22 cellular contexts compared by ENCODE assay signal in genomic region chr12:49811136-49811535, GRCh38. TPM values are rescaled to one million over a fixed set of nuclear protein-coding genes. Genes with fewer than 3 reads are reported as not detected.
DNase-seq lines count a peak whose midpoint lies in the region; ATAC-seq, FAIRE-seq and TF ChIP-seq lines count a peak whose summit lies in the region.
"Had no signal": no experiment of that assay in that cellular context is flagged by ENCODE, and none has a peak within 500 bp of the region (broad histone marks: within the 10 kb centered on the region; RNA-seq: fewer than 3 reads in every experiment).

No MANE protein-coding gene starts in this region.

- H3K14ac ChIP-seq in H1 (ENCODE audit: insufficient read length) = no peak overlapping the region

- H3K9me3 ChIP-seq in HEK293 (ENCODE audit: control insufficient read depth, insufficient read depth, low read depth, low read length) = no peaks in the 10 kb centered on the region
- no peaks in the 10 kb centered on the region for H3K9me3 ChIP-seq in H1 (ENCODE audit: insufficient read depth in 2 of 2, low read depth in 1 of 2, low read length in 1 of 2)
- no peaks in the 10 kb centered on the region for H3K9me3 ChIP-seq in pancreas
- H3K9me3 ChIP-seq in WERI-Rb-1 (ENCODE audit: severe bottlenecking) = no peaks in the 10 kb centered on the region
- H3K9me3 ChIP-seq: HAP-1, MG63 had no signal

- ATAC-seq in pancreas = no peak
- ATAC-seq: activated T-cell treated with anti-CD3 and anti-CD28 coated beads, Interleukin-2, amount 50 U/mL, for 72 hours; CD8-positive, alpha-beta T cell had no signal

- POLR2A ChIA-PET in HEK293 (lab: Yijun Ruan, JAX) (no interaction called here), H1 (lab: Charles Lee; ENCODE audit: partially characterized antibody) (interaction anchor here (1.0 to 4.7 kb wide), 7 partner anchors 9 to 28 kb away, joined by 3 to 59 read pairs (median 6); partner anchors contain the start of gene NCKAP5L)

- peak overlapping the region; percentile 26 to 55; a peak in 3 of 4 replicates for H3K4me2 ChIP-seq in H1 (ENCODE audit: insufficient read depth in 1 of 2, low read depth in 2 of 2, low read length in 2 of 2)

- no peak for TF ChIP-seq POLR2A in H1 (IDR thresholded peaks at IDR 0.05; ENCODE audit: control extremely low read depth in 1 of 2, low read depth in 2 of 2, low read length in 2 of 2)

- no peak overlapping the region for H3K23ac ChIP-seq in H1 (ENCODE audit: insufficient read length)

- H3K56ac ChIP-seq in H1 (replicated peaks; ENCODE audit: insufficient read length, low read depth, low read length) = no peak overlapping the region

- H2BK15ac ChIP-seq in H1 (ENCODE audit: low read length) = no peak overlapping the region

- 0 out of 2 replicates have a peak overlapping the region, but pooled peaks have one; percentile 13 for H2BK5ac ChIP-seq in H1 (ENCODE audit: low read depth, low read length)

- no peak overlapping the region for H3K27ac ChIP-seq in HEK293 (ENCODE audit: extremely low read depth, low read depth, low read length)
- no peak overlapping the region for H3K27ac ChIP-seq in H1 (ENCODE audit: low read depth, low read length)
- H3K27ac ChIP-seq in pancreas = no peak overlapping the region
- H3K27ac ChIP-seq in WERI-Rb-1 = no peak overlapping the region

- H3K36me3 Mint-ChIP-seq in nephron (ENCODE audit: low read depth) = peaks cover 20% of the 10 kb centered on the region

- peaks cover 75% of the 10 kb centered on the region for H3K4me1 Mint-ChIP-seq in nephron

- H2BK120ac ChIP-seq in H1 (replicated peaks; ENCODE audit: low read depth, low read length) = no peak overlapping the region

- peak overlapping the region; percentile 89 to 98 (median 91) for H3K27ac Mint-ChIP-seq in nephron
- H3K27ac Mint-ChIP-seq: activated naive CD4-positive, alpha-beta T cell treated with anti-CD3 and anti-CD28 coated beads, Interleukin-2, amount 50 U/mL, for 24 hours; activated T-cell treated with anti-CD3 and anti-CD28 coated beads, Interleukin-2, amount 50 U/mL, for 72 hours; CD8-positive, alpha-beta T cell; T-helper 2 cell treated with Interferon-gamma antibody and Interleukin-4, amounts not matched to agents 5 μg/mL and 100 μg/mL, for 36 hours had no signal

- no peak overlapping the region for H2BK12ac ChIP-seq in H1 (ENCODE audit: low read depth, low read length)

- peaks cover 3 to 22% of the 10 kb centered on the region in 2 experiments; a peak in 2 of 3 replicates for H3K36me3 ChIP-seq in HEK293 (ENCODE audit: control insufficient read depth in 2 of 2, insufficient read depth in 1 of 2, low read length in 2 of 2)
- H3K36me3 ChIP-seq in H1 (ENCODE audit: control insufficient read depth in 2 of 4, insufficient read depth in 4 of 4, low read length in 3 of 4) = peaks cover 0 to 2% (median 0%) of the 10 kb centered on the region in 4 experiments; a peak in 2 of 8 replicates
- no peaks in the 10 kb centered on the region for H3K36me3 ChIP-seq in pancreas
- no peaks in the 10 kb centered on the region for H3K36me3 ChIP-seq in WERI-Rb-1
- H3K36me3 ChIP-seq: HAP-1 had no signal

- no peaks in the 10 kb centered on the region for H3K9me3 Mint-ChIP-seq in nephron
- H3K9me3 Mint-ChIP-seq: activated naive CD4-positive, alpha-beta T cell treated with anti-CD3 and anti-CD28 coated beads, Interleukin-2, amount 50 U/mL, for 24 hours; activated T-cell treated with anti-CD3 and anti-CD28 coated beads, Interleukin-2, amount 50 U/mL, for 72 hours; CD8-positive, alpha-beta T cell; T-helper 2 cell treated with Interferon-gamma antibody and Interleukin-4, amounts not matched to agents 5 μg/mL and 100 μg/mL, for 36 hours had no signal

- H3K4ac ChIP-seq in H1 (replicated peaks; ENCODE audit: insufficient read length, low read depth, low read length) = no peak overlapping the region

- CTCF ChIA-PET in HEK293 (lab: Yijun Ruan, JAX) = interaction anchor here (0.5 to 1.6 kb wide), 6 partner anchors 11 to 156 kb away, joined by 3 to 7 read pairs (median 4); partner anchors contain the start of gene TMBIM6
- CTCF ChIA-PET in H1 (lab: Charles Lee; ENCODE audit: partially characterized antibody) = interaction anchor here (0.6 to 6.4 kb wide), 12 partner anchors 9 to 152 kb away, joined by 3 to 44 read pairs (median 4); no protein-coding TSS in a partner anchor

- H3K18ac ChIP-seq in H1 (ENCODE audit: extremely low read depth, low read length) = no peak overlapping the region; the same call in 1 of the 2 replicates

- peak overlapping the region; percentile 24; the same call in 1 of the 2 replicates for H2BK20ac ChIP-seq in H1 (ENCODE audit: low read length)

- no peak overlapping the region for H3K9ac ChIP-seq in H1 (replicated peaks in 1 of 4; ENCODE audit: extremely low read depth in 1 of 4, low read depth in 3 of 4, low read length in 3 of 4)

- peaks cover 8% of the 10 kb centered on the region for H3K79me1 ChIP-seq in H1 (ENCODE audit: low read depth, low read length)

- TF ChIP-seq RAD21 in H1 (IDR thresholded peaks at IDR 0.05 in 1 of 2, conservative IDR thresholded peaks at IDR 0.05 in 1 of 2; ENCODE audit: low read depth in 2 of 2, low read length in 2 of 2) = no peak

- no peaks in the 10 kb centered on the region; the same call in 1 of the 2 replicates for H3K23me2 ChIP-seq in H1 (ENCODE audit: low read depth, low read length)

- H4K5ac ChIP-seq in H1 (ENCODE audit: insufficient read length, low read depth, low read length) = no peak overlapping the region

- WGBS in H1 (ENCODE audit: extremely low coverage in 1 of 2, insufficient coverage in 1 of 2, insufficient read length in 1 of 2, insufficient replicate concordance in 2 of 2, low coverage in 1 of 2, low lambda C conversion rate in 2 of 2, missing lambda C conversion rate in 1 of 2), 2 experiments = 78% methylated on average over 3 of the region's 5 CpGs; no CpG with 5 or more reads in 1 of the 2 experiments
- WGBS in pancreas, 2 donors = 85 to 88% methylated on average over 5 of the region's 5 CpGs

- no peaks in the 10 kb centered on the region for H3K4me1 ChIP-seq in HEK293 (ENCODE audit: control insufficient read depth, insufficient read depth, low read length)
- H3K4me1 ChIP-seq in H1 (replicated peaks in 1 of 4; ENCODE audit: control insufficient read depth in 3 of 4, insufficient read depth in 4 of 4, low read length in 3 of 4) = peaks cover 16 to 35% (median 22%) of the 10 kb centered on the region in 4 experiments
- H3K4me1 ChIP-seq in pancreas = no peaks in the 10 kb centered on the region
- H3K4me1 ChIP-seq: HAP-1 had no signal

- intact Hi-C loops in pancreas (cut with DNase I) = no loop called here

- H3K4me3 Mint-ChIP-seq in nephron = peak overlapping the region in 2 of 3 experiments; percentile 35 to 48
- H3K4me3 Mint-ChIP-seq: activated naive CD4-positive, alpha-beta T cell treated with anti-CD3 and anti-CD28 coated beads, Interleukin-2, amount 50 U/mL, for 24 hours; activated T-cell treated with anti-CD3 and anti-CD28 coated beads, Interleukin-2, amount 50 U/mL, for 72 hours; CD8-positive, alpha-beta T cell; T-helper 2 cell treated with Interferon-gamma antibody and Interleukin-4, amounts not matched to agents 5 μg/mL and 100 μg/mL, for 36 hours had no signal

- peaks cover 0 to 15% of the 10 kb centered on the region in 2 experiments; a peak in 1 of 4 replicates for H3K79me2 ChIP-seq in H1 (ENCODE audit: control insufficient read depth in 1 of 2, insufficient read depth in 2 of 2, low read length in 2 of 2)

- peaks cover 0 to 4% of the 10 kb centered on the region in 2 experiments for H4K20me1 ChIP-seq in H1 (replicated peaks in 1 of 2; ENCODE audit: control insufficient read depth in 1 of 2, insufficient read depth in 2 of 2, low read length in 2 of 2)

- no peak overlapping the region for H2AFZ ChIP-seq in H1 (ENCODE audit: low read length)

- no peak overlapping the region for H4K8ac ChIP-seq in H1 (ENCODE audit: extremely low read depth, insufficient read depth, low read length)

- no peak overlapping the region for H4K91ac ChIP-seq in H1 (replicated peaks; ENCODE audit: insufficient read length, low read length)

- TF ChIP-seq CTCF in HEK293 (tag by site-specific recombination; IDR thresholded peaks at IDR 0.05) = no peak
- TF ChIP-seq CTCF in H1 (IDR thresholded peaks at IDR 0.05; ENCODE audit: control extremely low read depth in 1 of 3, insufficient read depth in 1 of 3, low read depth in 1 of 3, low read length in 3 of 3) = no peak
- TF ChIP-seq CTCF in nephron (IDR thresholded peaks at IDR 0.05; ENCODE audit: unreplicated experiment in 3 of 3) = no peak
- TF ChIP-seq CTCF in pancreas (IDR thresholded peaks at IDR 0.05) = no peak
- no peak for TF ChIP-seq CTCF in WERI-Rb-1 (IDR thresholded peaks at IDR 0.05; ENCODE audit: low read depth, low read length)

- H3K4me3 ChIP-seq in HEK293 (ENCODE audit: low read depth, low read length) (no peak overlapping the region), H1 (ENCODE audit: extremely low read depth in 1 of 4, insufficient read depth in 2 of 4, low read depth in 3 of 4, low read length in 4 of 4) (no peak overlapping the region), pancreas (no peak overlapping the region), WERI-Rb-1 (ENCODE audit: low read depth, low read length) (no peak overlapping the region)
- H3K4me3 ChIP-seq: HAP-1, MG63 had no signal

- H3K27me3 ChIP-seq in H1 (replicated peaks in 1 of 4; ENCODE audit: control insufficient read depth in 3 of 4, extremely low read depth in 1 of 4, insufficient read depth in 3 of 4, low read length in 3 of 4) (no peaks in the 10 kb centered on the region), pancreas (no peaks in the 10 kb centered on the region), WERI-Rb-1 (ENCODE audit: insufficient read depth, low read depth, severe bottlenecking) (no peaks in the 10 kb centered on the region)
- H3K27me3 ChIP-seq: MG63 had no signal

- H2AK5ac ChIP-seq in H1 (ENCODE audit: low read depth, low read length) = no peak overlapping the region

- no peak for TF ChIP-seq EP300 in H1 (IDR thresholded peaks at IDR 0.05; ENCODE audit: borderline replicate concordance in 1 of 2, low read depth in 2 of 2, low read length in 2 of 2)

- FAIRE-seq in H1 (lab: Jason Lieb, UNC) (no peak), pancreas (lab: Jason Lieb, UNC) (no peak)
- FAIRE-seq: colon, GM18507 had no signal

- H3K27me3 Mint-ChIP-seq in nephron (ENCODE audit: low read depth) = peaks cover 4% of the 10 kb centered on the region
- H3K27me3 Mint-ChIP-seq: activated naive CD4-positive, alpha-beta T cell treated with anti-CD3 and anti-CD28 coated beads, Interleukin-2, amount 50 U/mL, for 24 hours had no signal

- peak; percentile 37 for DNase-seq in D341Med (ENCODE audit: low spot score)
- no peak for DNase-seq in H1 (ENCODE audit: low read depth in 1 of 2, low spot score in 2 of 2)
- DNase-seq in NCI-H446 (lab: John Stamatoyannopoulos, UW) = no peak
- no peak for DNase-seq in cerebellum (ENCODE audit: low spot score)
- DNase-seq in pancreas = no peak
- no peak for DNase-seq in WERI-Rb-1
- DNase-seq: activated CD4-positive, CD25-positive, alpha-beta regulatory T cell; activated T-cell treated with anti-CD3 and anti-CD28 coated beads, Interleukin-2, amount 50 U/mL, for 72 hours; CD8-positive, alpha-beta T cell; DMS53; kidney glomerular epithelial cell; MG63; NCI-H146; NCI-H748 treated with DMSO at 0.1 percent for 48 hours; stimulated activated CD4-positive, alpha-beta T cell treated with anti-CD3 and anti-CD28 coated beads, Interleukin-15, amount 100 ng/mL, for 24 hours had no signal

RNA-seq across cellular contexts. Expression of gene NCKAP5L, which starts 17.1 kb away (rescaled TPM):
- 27.9 and 30.2 TPM in 2 replicates for total RNA-seq in H1 (2021; fragmentation: NEBNext Ultra II Directional; extraction: Animal tissue kit (Norgen Biotek cat#: 25700))
- polyA plus RNA-seq in H1 (2011; rRNA removed) (9.4 and 16.3 TPM in 2 replicates), pancreas (10 to 100 TPM in 1 of 2 donors, 1 to 10 TPM in 1; 9.8 to 18.3 TPM)
- 7.6 TPM for polyA plus RNA-seq in H1 (2011; cell fraction: cytosol; rRNA removed)
- polyA plus RNA-seq in H1 (2011; cell fraction: nucleus; rRNA removed) = 23.8 TPM
- 12.5 to 17.8 TPM (median 16.7 TPM) in 4 replicates for polyA plus RNA-seq in H1 (2012, experiment 1 of 2)
- 16.1 TPM for polyA plus RNA-seq in H1 (2012, experiment 2 of 2)
- polyA plus RNA-seq in H1 (2013, experiment 1 of 2) = 13.6 TPM
- polyA plus RNA-seq in H1 (2013, experiment 2 of 2) = 12.7 TPM
- polyA minus RNA-seq in H1 (2011; rRNA and poly(A)+ RNA removed) = 10.2 and 16.9 TPM in 2 replicates
- polyA minus RNA-seq in H1 (2011; cell fraction: cytosol; rRNA and poly(A)+ RNA removed) = 16.4 TPM
- 22.2 TPM for polyA minus RNA-seq in H1 (2011; cell fraction: nucleus; rRNA and poly(A)+ RNA removed)
- total RNA-seq in cerebellum (18.4 TPM), pancreas (10 to 100 TPM in 1 of 6 donors, 1 to 10 TPM in 5; 4.1 to 14.1 (median 6.1) TPM)

RNA-seq across cellular contexts. Expression of gene BCDIN3D, which starts 31.8 kb away (rescaled TPM):
- total RNA-seq in H1 (2021; fragmentation: NEBNext Ultra II Directional; extraction: Animal tissue kit (Norgen Biotek cat#: 25700)) = 2.4 and 2.5 TPM in 2 replicates
- polyA plus RNA-seq in H1 (2011; rRNA removed) (1.6 TPM in 2 replicates), pancreas (1 to 10 TPM; 2.0 to 2.5 TPM)
- 2.0 TPM for polyA plus RNA-seq in H1 (2011; cell fraction: cytosol; rRNA removed)
- polyA plus RNA-seq in H1 (2011; cell fraction: nucleus; rRNA removed) = 1.5 TPM
- polyA plus RNA-seq in H1 (2012, experiment 1 of 2) = 1.7 to 3.4 TPM (median 2.0 TPM) in 4 replicates
- polyA plus RNA-seq in H1 (2012, experiment 2 of 2) = 1.7 TPM
- polyA plus RNA-seq in H1 (2013, experiment 1 of 2) = 2.2 TPM
- 2.5 TPM for polyA plus RNA-seq in H1 (2013, experiment 2 of 2)
- 2.4 and 2.7 TPM in 2 replicates for polyA minus RNA-seq in H1 (2011; rRNA and poly(A)+ RNA removed)
- 0.59 TPM for polyA minus RNA-seq in H1 (2011; cell fraction: cytosol; rRNA and poly(A)+ RNA removed)
- polyA minus RNA-seq in H1 (2011; cell fraction: nucleus; rRNA and poly(A)+ RNA removed) = 1.3 TPM
- total RNA-seq in cerebellum (5.0 TPM), pancreas (1 to 10 TPM; 2.1 to 4.8 (median 3.8) TPM)
